8 cellular contexts compared by ENCODE assay signal in genomic region chr6:139540276-139540675, GRCh38.
DNase-seq lines count a peak whose midpoint lies in the region; ATAC-seq, FAIRE-seq and TF ChIP-seq lines count a peak whose summit lies in the region.

No MANE protein-coding gene starts in this region.

- H3K9ac ChIP-seq in endothelial cell of umbilical vein (replicated peaks; ENCODE audit: extremely low read depth, insufficient read depth, low read length) = no peak overlapping the region
- no peak overlapping the region for H3K9ac ChIP-seq in trophoblast cell (ENCODE audit: low read length)

- H3K14ac ChIP-seq in trophoblast cell (ENCODE audit: low read length) = no peak overlapping the region

- no peak overlapping the region for H3K18ac ChIP-seq in trophoblast cell (ENCODE audit: low read length)

- H3K36me3 ChIP-seq in endothelial cell of umbilical vein (ENCODE audit: control insufficient read depth in 2 of 2, extremely low read depth in 1 of 2, insufficient read depth in 2 of 2, low read length in 2 of 2) = no peaks in the 10 kb centered on the region
- no peaks in the 10 kb centered on the region for H3K36me3 ChIP-seq in trophoblast cell (ENCODE audit: control insufficient read depth in 1 of 2, insufficient read depth in 2 of 2, low read length in 2 of 2)

- H4K8ac ChIP-seq in trophoblast cell (ENCODE audit: low read depth, low read length) = no peak overlapping the region

- CTCF ChIA-PET in endothelial cell of umbilical vein (lab: Charles Lee) = interaction anchor here (0.5 to 1.0 kb wide), 2 partner anchors 10 to 13 kb away, joined by 3 read pairs; no protein-coding TSS in a partner anchor

- H3K27ac ChIP-seq in endothelial cell of umbilical vein (ENCODE audit: insufficient read depth, low read depth, low read length) (peak overlapping the region; percentile 24), trophoblast cell (ENCODE audit: low read depth, low read length) (no peak overlapping the region)

- no peak overlapping the region for H2BK120ac ChIP-seq in trophoblast cell (ENCODE audit: insufficient read depth, low read length, poor library complexity)

- H2AFZ ChIP-seq in endothelial cell of umbilical vein (ENCODE audit: low read depth, low read length) = peak overlapping the region; percentile 46
- no peak overlapping the region for H2AFZ ChIP-seq in trophoblast cell (ENCODE audit: insufficient read depth, low read length, poor library complexity)

- intact Hi-C loops in endothelial cell of umbilical vein (cut with micrococcal nuclease) = no loop called here

- ATAC-seq in HG03066 (IDR thresholded peaks at IDR 0.05; ENCODE audit: low read depth, unreplicated experiment) (peak; percentile 55), HG03175 (IDR thresholded peaks at IDR 0.05; ENCODE audit: unreplicated experiment) (no peak)

- H3K9me3 ChIP-seq in endothelial cell of umbilical vein (replicated peaks; ENCODE audit: control insufficient read depth, insufficient read depth, low read length) (no peaks in the 10 kb centered on the region), trophoblast cell (ENCODE audit: insufficient read depth, low read depth, low read length) (no peaks in the 10 kb centered on the region)

- H3K79me2 ChIP-seq in endothelial cell of umbilical vein (ENCODE audit: control insufficient read depth, insufficient read depth, low read length) = no peaks in the 10 kb centered on the region
- no peaks in the 10 kb centered on the region for H3K79me2 ChIP-seq in trophoblast cell (ENCODE audit: control insufficient read depth, insufficient read depth, low read length, poor library complexity)

- H2BK5ac ChIP-seq in trophoblast cell (ENCODE audit: low read depth, low read length, poor library complexity) = no peak overlapping the region

- H3K4ac ChIP-seq in trophoblast cell (ENCODE audit: low read depth, low read length) = no peak overlapping the region

- no peaks in the 10 kb centered on the region for H3K79me1 ChIP-seq in trophoblast cell (ENCODE audit: low read length)

- H4K20me1 ChIP-seq in endothelial cell of umbilical vein (replicated peaks; ENCODE audit: control insufficient read depth, extremely low read depth, insufficient read depth, low read length) = no peaks in the 10 kb centered on the region

- POLR2A ChIA-PET in endothelial cell of umbilical vein (lab: Charles Lee) = no interaction called here

- H2AK5ac ChIP-seq in trophoblast cell (ENCODE audit: low read length) = no peak overlapping the region

- DNase-seq in Daoy (ENCODE audit: low read depth) (peak; percentile 45), endothelial cell of umbilical vein (ENCODE audit: low read depth, low spot score) (peak; percentile 32), trophoblast cell (no peak), NCI-H1694 treated with DMSO at 0.1 percent for 48 hours (lab: John Stamatoyannopoulos, UW) (no peak)
- DNase-seq in stimulated activated CD4-positive, alpha-beta T cell treated with anti-CD3 and anti-CD28 coated beads, TNF-alpha, amount 100 ng/mL, for 24 hours (ENCODE audit: low read depth in 3 of 3) = peak in 2 of 3 experiments; percentile 16 to 17

- no peak for TF ChIP-seq CTCF in WI38 (IDR thresholded peaks at IDR 0.05; ENCODE audit: low read depth, low read length)
- TF ChIP-seq CTCF in endothelial cell of umbilical vein (IDR thresholded peaks at IDR 0.05; ENCODE audit: extremely low read depth in 1 of 2, insufficient read depth in 1 of 2, low read depth in 1 of 2, low read length in 2 of 2) = no peak

- TF ChIP-seq POLR2A in endothelial cell of umbilical vein (IDR thresholded peaks at IDR 0.05; ENCODE audit: low read depth, low read length) = no peak

- no peaks in the 10 kb centered on the region for H3K9me1 ChIP-seq in endothelial cell of umbilical vein (replicated peaks; ENCODE audit: control insufficient read depth, extremely low read depth, insufficient read depth, low read length)

- no peak for FAIRE-seq in endothelial cell of umbilical vein (lab: Jason Lieb, UNC)

- dilution Hi-C loops in endothelial cell of umbilical vein (cut with MboI; ENCODE audit: extremely low pct_ligation_motif_present, low sequenced_read_pairs) = no loop called here

- no peak overlapping the region for H3K23ac ChIP-seq in trophoblast cell (ENCODE audit: low read length)

- H3K4me1 ChIP-seq in endothelial cell of umbilical vein (ENCODE audit: control insufficient read depth, extremely low read depth, insufficient read depth, low read length) (peaks cover 29% of the 10 kb centered on the region), trophoblast cell (ENCODE audit: control insufficient read depth in 1 of 2, insufficient read depth in 2 of 2, low read length in 2 of 2) (peaks cover 0 to 3% of the 10 kb centered on the region in 2 experiments)

- BruUV-seq in endothelial cell of umbilical vein (replicated peaks; lab: Mats Ljungman, UMichigan) = no TSS peak

- H3K4me3 ChIP-seq in WI38 (ENCODE audit: low read depth, low read length) (peak overlapping the region; percentile 32; the same call in 1 of the 2 replicates), endothelial cell of umbilical vein (replicated peaks in 1 of 3; ENCODE audit: insufficient read depth in 1 of 3, low read depth in 1 of 3, low read length in 3 of 3) (no peak overlapping the region), trophoblast cell (ENCODE audit: low read depth, low read length) (no peak overlapping the region)

- H3K4me2 ChIP-seq in endothelial cell of umbilical vein (ENCODE audit: insufficient read depth, low read length) = no peak overlapping the region
- no peak overlapping the region for H3K4me2 ChIP-seq in trophoblast cell (ENCODE audit: low read length)

- H3K27me3 ChIP-seq in endothelial cell of umbilical vein (ENCODE audit: control insufficient read depth in 2 of 2, insufficient read depth in 2 of 2, low read length in 2 of 2) = no peaks in the 10 kb centered on the region
- no peaks in the 10 kb centered on the region for H3K27me3 ChIP-seq in trophoblast cell (ENCODE audit: insufficient read depth, low read length)

- H4K12ac ChIP-seq in trophoblast cell (ENCODE audit: low read depth, low read length) = no peak overlapping the region

- H4K91ac ChIP-seq in trophoblast cell (ENCODE audit: low read depth, low read length) = no peak overlapping the region

- H2BK12ac ChIP-seq in trophoblast cell (ENCODE audit: low read length) = no peak overlapping the region

- WGBS in trophoblast cell (ENCODE audit: extremely low coverage, insufficient coverage, insufficient read length) = no CpG with 5 or more reads among the region's 5 CpGs

TF ChIP-seq in endothelial cell of umbilical vein, 7 proteins besides CTCF, POLR2A, EP300 and RAD21:
- TF ChIP-seq FOS (IDR thresholded peaks at IDR 0.05; ENCODE audit: borderline replicate concordance, insufficient read depth, low read length) = no peak
- TF ChIP-seq GATA2 (IDR thresholded peaks at IDR 0.05; ENCODE audit: insufficient read depth, insufficient read length, low read depth, low read length) = no peak
- no peak for TF ChIP-seq MYC (IDR thresholded peaks at IDR 0.05; ENCODE audit: low read depth, low read length)
- TF ChIP-seq POLR2AphosphoS5 (IDR thresholded peaks at IDR 0.05; ENCODE audit: insufficient read depth, low read depth, low read length) = no peak
- TF ChIP-seq, protein P1, sequence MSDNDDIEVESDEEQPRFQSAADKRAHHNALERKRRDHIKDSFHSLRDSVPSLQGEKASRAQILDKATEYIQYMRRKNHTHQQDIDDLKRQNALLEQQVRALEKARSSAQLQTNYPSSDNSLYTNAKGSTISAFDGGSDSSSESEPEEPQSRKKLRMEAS (IDR thresholded peaks at IDR 0.05; ENCODE audit: insufficient read depth, insufficient read length) = no peak
- no peak for TF ChIP-seq JUN (IDR thresholded peaks at IDR 0.05; ENCODE audit: borderline replicate concordance, insufficient read depth, insufficient read length, low read depth)
- TF ChIP-seq EZH2 (IDR thresholded peaks at IDR 0.05; ENCODE audit: borderline replicate concordance, low read depth, low read length, severe bottlenecking) = no peak
TF ChIP-seq in endothelial cell of umbilical vein: peak in this region for 0.

Comparison
In these comparisons a context has a peak if more than half of its experiments do, and no peak if none do; other contexts are left out.
1. DNase-seq: peak in Daoy (single experiment), endothelial cell of umbilical vein (single experiment) and stimulated activated CD4-positive, alpha-beta T cell treated with anti-CD3 and anti-CD28 coated beads, TNF-alpha, amount 100 ng/mL, for 24 hours (2 of 3); none in trophoblast cell (0 of 2) and NCI-H1694 treated with DMSO at 0.1 percent for 48 hours (single experiment).